In the genomic region with DNA sequence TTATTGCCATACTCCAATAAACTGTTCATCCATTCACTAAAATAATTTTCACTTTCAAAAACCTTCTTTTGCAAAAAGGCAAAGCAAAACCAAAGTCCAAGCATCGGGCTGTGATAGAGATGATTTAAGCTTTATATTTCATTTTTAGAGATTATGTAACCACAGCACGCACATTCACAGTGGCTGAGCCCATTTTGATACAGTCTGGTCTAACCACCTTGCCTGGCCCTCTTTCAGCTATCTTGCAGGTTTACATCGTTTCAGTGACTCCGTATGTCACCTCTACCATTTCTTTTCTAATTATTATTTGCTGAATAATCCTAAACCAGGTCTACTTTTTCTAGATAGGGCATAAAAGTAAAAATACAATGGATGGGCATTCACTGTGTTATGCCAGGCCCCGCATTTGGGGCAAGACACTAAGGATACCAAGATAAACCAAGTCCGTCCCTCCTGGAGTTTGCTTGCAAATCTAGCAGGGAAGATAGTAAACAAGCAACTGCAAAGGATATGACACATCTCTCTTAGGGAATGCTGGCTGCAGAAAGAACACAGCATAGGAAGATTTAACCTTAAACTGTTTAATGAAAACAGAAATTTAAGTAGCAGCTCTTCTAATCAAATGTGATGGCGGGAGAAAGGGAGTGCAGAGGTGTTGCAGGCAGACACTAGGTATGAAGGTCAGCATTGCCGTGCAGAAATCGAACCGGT, we compare ENCODE assay signal across 1 cellular context.
TF ChIP-seq lines count a peak whose summit lies in the region.

No MANE protein-coding gene starts in this region.

TF ChIP-seq in SK-N-SH treated with all-trans-retinoic acid at 6 μM for 48 hours, 23 proteins besides CTCF, POLR2A, EP300 and RAD21 (continued from another document):
- TF ChIP-seq ZNF565 (CRISPR knock-in tag; conservative IDR thresholded peaks at IDR 0.05; ENCODE audit: low read depth) = no peak
- TF ChIP-seq RARB (CRISPR knock-in tag; IDR thresholded peaks at IDR 0.05) = no peak
- no peak for TF ChIP-seq ISL1 (CRISPR knock-in tag; IDR thresholded peaks at IDR 0.05)
- no peak for TF ChIP-seq CSDC2 (CRISPR knock-in tag; IDR thresholded peaks at IDR 0.05)
- TF ChIP-seq ZC3H10 (CRISPR knock-in tag; IDR thresholded peaks at IDR 0.05) = no peak
- no peak for TF ChIP-seq SNAI2 (CRISPR knock-in tag; IDR thresholded peaks at IDR 0.05)
- no peak for TF ChIP-seq ESRRG (CRISPR knock-in tag; IDR thresholded peaks at IDR 0.05)
- TF ChIP-seq ZFP30 (CRISPR knock-in tag; IDR thresholded peaks at IDR 0.05) = no peak
- no peak for TF ChIP-seq OSR1 (CRISPR knock-in tag; IDR thresholded peaks at IDR 0.05)
- TF ChIP-seq POU6F1 (CRISPR knock-in tag; IDR thresholded peaks at IDR 0.05; ENCODE audit: borderline replicate concordance, low read depth) = no peak
- no peak for TF ChIP-seq ZNF70 (CRISPR knock-in tag; IDR thresholded peaks at IDR 0.05)
- no peak for TF ChIP-seq PATZ1 (CRISPR knock-in tag; IDR thresholded peaks at IDR 0.05; ENCODE audit: borderline replicate concordance)
- TF ChIP-seq ARNTL (CRISPR knock-in tag; IDR thresholded peaks at IDR 0.05; ENCODE audit: borderline replicate concordance, low read depth) = no peak
- TF ChIP-seq PPARA (CRISPR knock-in tag; IDR thresholded peaks at IDR 0.05; ENCODE audit: borderline replicate concordance) = no peak
